Comparison of ENCODE assay signal across 1 cellular context in genomic region chr20:59831901-59832240, GRCh38.
TF ChIP-seq lines count a peak whose summit lies in the region.

No MANE protein-coding gene starts in this region.

TF ChIP-seq in GM23338, 12 proteins besides CTCF, POLR2A, EP300 and RAD21 (continued from another document):
- TF ChIP-seq ZNF462 (CRISPR knock-in tag; IDR thresholded peaks at IDR 0.05) (no peak), NANOG (IDR thresholded peaks at IDR 0.05; ENCODE audit: borderline replicate concordance) (no peak), STAT1 (IDR thresholded peaks at IDR 0.05; ENCODE audit: unreplicated experiment) (no peak), JUNB (IDR thresholded peaks at IDR 0.05; ENCODE audit: unreplicated experiment) (no peak), ZNF331 (CRISPR knock-in tag; IDR thresholded peaks at IDR 0.05; ENCODE audit: low read depth) (no peak), EZH2phosphoT487 (IDR thresholded peaks at IDR 0.05; ENCODE audit: unreplicated experiment) (no peak), CREB1 (CRISPR knock-in tag; IDR thresholded peaks at IDR 0.05; ENCODE audit: low read depth) (no peak)
